ENCODE assay signal across 22 cellular contexts in genomic region chr13:103515410-103515809, GRCh38.
DNase-seq lines count a peak whose midpoint lies in the region; ATAC-seq, FAIRE-seq and TF ChIP-seq lines count a peak whose summit lies in the region.
"Had no signal": no experiment of that assay in that cellular context is flagged by ENCODE, and none has a peak within 500 bp of the region (broad histone marks: within the 10 kb centered on the region; RNA-seq: fewer than 3 reads in every experiment).

No MANE protein-coding gene starts in this region.

- H3K27me3 ChIP-seq in KMS-11 (ENCODE audit: insufficient read depth, low read depth) (no peaks in the 10 kb centered on the region), SK-N-SH (ENCODE audit: insufficient read depth) (no peaks in the 10 kb centered on the region), thymus (ENCODE audit: control insufficient read depth, insufficient read depth) (no peaks in the 10 kb centered on the region)
- H3K27me3 ChIP-seq: BLaER1 treated with 17β-estradiol and CSF1 and Interleukin-3, amounts not matched to agents 10 nM and 100 nM had no signal

- H3K36me3 ChIP-seq in KMS-11 (ENCODE audit: insufficient read depth), result no peaks in the 10 kb centered on the region
- no peaks in the 10 kb centered on the region for H3K36me3 ChIP-seq in SK-N-SH (replicated peaks in 1 of 2; ENCODE audit: control insufficient read depth in 1 of 2, insufficient read depth in 2 of 2, low read length in 1 of 2)
- no peaks in the 10 kb centered on the region for H3K36me3 ChIP-seq in thymus (ENCODE audit: control insufficient read depth, insufficient read depth)
- H3K36me3 ChIP-seq: BLaER1 treated with 17β-estradiol and CSF1 and Interleukin-3, amounts not matched to agents 10 nM and 100 nM had no signal

- no peak overlapping the region for H3K27ac ChIP-seq in KMS-11
- H3K27ac ChIP-seq in SK-N-SH (ENCODE audit: low read depth in 2 of 2, low read length in 1 of 2), result peak overlapping the region in 1 of 2 experiments; percentile 71; a peak in 2 of 4 replicates
- H3K27ac ChIP-seq in thymus (ENCODE audit: low read depth), result peak overlapping the region; percentile 12
- H3K27ac ChIP-seq: BLaER1 treated with 17β-estradiol and CSF1 and Interleukin-3, amounts not matched to agents 10 nM and 100 nM; C4-2B had no signal

- peaks cover 52% of the 10 kb centered on the region for H3K4me1 ChIP-seq in KMS-11 (ENCODE audit: low read depth, poor library complexity, severe bottlenecking)
- H3K4me1 ChIP-seq in SK-N-SH (ENCODE audit: control insufficient read depth in 1 of 2, insufficient read depth in 2 of 2, low read depth in 1 of 2, low read length in 1 of 2), result peaks cover 0 to 11% of the 10 kb centered on the region in 2 experiments; a peak in 2 of 4 replicates
- no peaks in the 10 kb centered on the region for H3K4me1 ChIP-seq in thymus (ENCODE audit: control insufficient read depth, insufficient read depth, low read length)
- H3K4me1 ChIP-seq: BLaER1 treated with 17β-estradiol and CSF1 and Interleukin-3, amounts not matched to agents 10 nM and 100 nM; Caco-2 had no signal

- H3K4me3 ChIP-seq in KMS-11 (IDR thresholded peaks at IDR 0.05; ENCODE audit: insufficient read depth, low read depth, low read length) (no peak overlapping the region), SK-N-SH (ENCODE audit: low read depth in 2 of 2, low read length in 1 of 2) (no peak overlapping the region), thymus (ENCODE audit: low read length) (no peak overlapping the region)
- H3K4me3 ChIP-seq: BLaER1 treated with 17β-estradiol and CSF1 and Interleukin-3, amounts not matched to agents 10 nM and 100 nM had no signal

- ATAC-seq in GM21786 (IDR thresholded peaks at IDR 0.05; ENCODE audit: unreplicated experiment) (no peak), HG03280 (IDR thresholded peaks at IDR 0.05; ENCODE audit: unreplicated experiment) (no peak), HG03139 (IDR thresholded peaks at IDR 0.05; ENCODE audit: unreplicated experiment) (no peak)
- ATAC-seq: CD8-positive, alpha-beta T cell had no signal

- H3K9me2 ChIP-seq in SK-N-SH, result no peaks in the 10 kb centered on the region

- H3K9ac ChIP-seq in KMS-11 (no peak overlapping the region), SK-N-SH (no peak overlapping the region)
- H3K9ac ChIP-seq: BLaER1 treated with 17β-estradiol and CSF1 and Interleukin-3, amounts not matched to agents 10 nM and 100 nM had no signal

- H4K20me1 ChIP-seq in KMS-11 (ENCODE audit: insufficient read depth) (no peaks in the 10 kb centered on the region), SK-N-SH (ENCODE audit: insufficient read depth) (no peaks in the 10 kb centered on the region)
- H4K20me1 ChIP-seq: BLaER1 treated with 17β-estradiol and CSF1 and Interleukin-3, amounts not matched to agents 10 nM and 100 nM had no signal

- H3K79me2 ChIP-seq in KMS-11 (ENCODE audit: insufficient read depth, low read depth) (no peaks in the 10 kb centered on the region), SK-N-SH (ENCODE audit: insufficient read depth) (no peaks in the 10 kb centered on the region)

- peak; percentile 23 for DNase-seq in SK-N-SH
- no peak for DNase-seq in GM19238 (ENCODE audit: insufficient read length, low spot score)
- DNase-seq: 8988T; ACHN; Caco-2; Calu3; CD4-positive, alpha-beta T cell; CD8-positive, alpha-beta T cell; DMS79 treated with DMSO at 0.1 percent for 48 hours; GF-D8 had no signal

- POLR2A ChIA-PET in SK-N-SH (lab: Yijun Ruan, JAX), result no interaction called here

- peak; percentile 64 for FAIRE-seq in colon (lab: Jason Lieb, UNC)
- FAIRE-seq: A204.1, D721Med, G401.6, GM12891 had no signal

- H3K4me2 ChIP-seq in KMS-11 (peak overlapping the region; percentile 64), SK-N-SH (no peak overlapping the region)
- H3K4me2 ChIP-seq: BLaER1 treated with 17β-estradiol and CSF1 and Interleukin-3, amounts not matched to agents 10 nM and 100 nM had no signal

- peak in 1 of 2 experiments; percentile 77; a peak in 2 of 4 replicates for TF ChIP-seq EP300 in SK-N-SH (IDR thresholded peaks at IDR 0.05; ENCODE audit: borderline replicate concordance in 1 of 2, low read depth in 1 of 2, low read length in 1 of 2)

- TF ChIP-seq RAD21 in SK-N-SH (IDR thresholded peaks at IDR 0.05; ENCODE audit: low read length), result no peak

- WGBS in SK-N-SH (ENCODE audit: low lambda C conversion rate), result 23% methylated on average over 3 of the region's 3 CpGs
- 85% methylated on average over 3 of the region's 3 CpGs for WGBS in thymus

- no peaks in the 10 kb centered on the region for H3F3A ChIP-seq in SK-N-SH (replicated peaks; ENCODE audit: insufficient read depth)

- no peak overlapping the region for H2AFZ ChIP-seq in KMS-11 (ENCODE audit: low read depth)
- H2AFZ ChIP-seq in SK-N-SH (ENCODE audit: low read depth), result no peak overlapping the region

- CTCF ChIA-PET in SK-N-SH (lab: Yijun Ruan, JAX), result interaction anchor here (0.8 kb wide), 1 partner anchor 13 kb away, joined by 3 read pairs; no protein-coding TSS in a partner anchor

- no peaks in the 10 kb centered on the region; the same call in 1 of the 2 replicates for H3K9me3 ChIP-seq in SK-N-SH
- H3K9me3 ChIP-seq in thymus (ENCODE audit: control insufficient read depth), result no peaks in the 10 kb centered on the region
- H3K9me3 ChIP-seq: BLaER1 treated with 17β-estradiol and CSF1 and Interleukin-3, amounts not matched to agents 10 nM and 100 nM; Caco-2 had no signal

- TF ChIP-seq CTCF in KMS-11 (conservative IDR thresholded peaks at IDR 0.05; ENCODE audit: low read depth, low read length) (no peak), SK-N-SH (IDR thresholded peaks at IDR 0.05) (no peak)

TF ChIP-seq in SK-N-SH, 30 proteins besides CTCF, POLR2A, EP300 and RAD21:
- TF ChIP-seq RCOR1 (IDR thresholded peaks at IDR 0.05; ENCODE audit: low read length) (peak; percentile 18; the same call in 1 of the 2 replicates), MEF2A (IDR thresholded peaks at IDR 0.05; ENCODE audit: borderline replicate concordance, low read depth) (no peak)
